1 cellular context compared by ENCODE assay signal in the genomic region with DNA sequence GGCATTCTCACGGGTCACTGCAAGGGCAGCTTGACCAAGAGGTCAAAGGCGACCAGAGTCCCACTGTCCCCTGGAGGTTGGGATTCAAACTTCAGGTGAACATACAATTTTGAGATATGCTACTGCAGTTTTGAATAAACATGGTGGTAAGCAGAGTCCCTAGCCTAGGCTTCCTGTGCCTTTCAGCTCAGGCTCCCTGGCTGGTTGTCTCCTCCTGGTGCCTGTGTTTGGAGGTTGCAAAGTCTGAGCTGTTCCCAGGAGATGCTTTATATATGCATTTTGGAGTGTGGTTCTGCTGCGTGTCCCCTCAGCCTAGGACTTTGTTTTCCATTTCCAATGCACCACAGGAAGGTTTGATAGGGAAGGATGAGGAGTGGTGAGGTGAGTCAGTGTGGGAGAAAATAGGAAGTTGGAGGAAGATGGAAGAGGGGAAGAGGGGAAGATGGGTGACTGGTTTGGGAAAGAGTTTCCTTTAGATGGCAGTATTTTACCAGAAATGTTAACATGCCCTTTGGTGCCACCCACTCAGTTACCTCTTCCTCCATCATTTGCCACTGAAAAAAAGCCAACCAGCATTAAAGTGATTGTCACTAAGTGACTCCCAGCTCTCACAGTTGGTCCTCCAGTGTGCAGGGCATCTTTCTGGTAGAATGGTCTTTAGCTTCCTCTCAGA.
TF ChIP-seq lines count a peak whose summit lies in the region.

No MANE protein-coding gene starts in this region.

TF ChIP-seq in WTC11, 78 proteins besides CTCF, POLR2A, EP300 and RAD21 (continued from another document):
- TF ChIP-seq, protein P1, sequence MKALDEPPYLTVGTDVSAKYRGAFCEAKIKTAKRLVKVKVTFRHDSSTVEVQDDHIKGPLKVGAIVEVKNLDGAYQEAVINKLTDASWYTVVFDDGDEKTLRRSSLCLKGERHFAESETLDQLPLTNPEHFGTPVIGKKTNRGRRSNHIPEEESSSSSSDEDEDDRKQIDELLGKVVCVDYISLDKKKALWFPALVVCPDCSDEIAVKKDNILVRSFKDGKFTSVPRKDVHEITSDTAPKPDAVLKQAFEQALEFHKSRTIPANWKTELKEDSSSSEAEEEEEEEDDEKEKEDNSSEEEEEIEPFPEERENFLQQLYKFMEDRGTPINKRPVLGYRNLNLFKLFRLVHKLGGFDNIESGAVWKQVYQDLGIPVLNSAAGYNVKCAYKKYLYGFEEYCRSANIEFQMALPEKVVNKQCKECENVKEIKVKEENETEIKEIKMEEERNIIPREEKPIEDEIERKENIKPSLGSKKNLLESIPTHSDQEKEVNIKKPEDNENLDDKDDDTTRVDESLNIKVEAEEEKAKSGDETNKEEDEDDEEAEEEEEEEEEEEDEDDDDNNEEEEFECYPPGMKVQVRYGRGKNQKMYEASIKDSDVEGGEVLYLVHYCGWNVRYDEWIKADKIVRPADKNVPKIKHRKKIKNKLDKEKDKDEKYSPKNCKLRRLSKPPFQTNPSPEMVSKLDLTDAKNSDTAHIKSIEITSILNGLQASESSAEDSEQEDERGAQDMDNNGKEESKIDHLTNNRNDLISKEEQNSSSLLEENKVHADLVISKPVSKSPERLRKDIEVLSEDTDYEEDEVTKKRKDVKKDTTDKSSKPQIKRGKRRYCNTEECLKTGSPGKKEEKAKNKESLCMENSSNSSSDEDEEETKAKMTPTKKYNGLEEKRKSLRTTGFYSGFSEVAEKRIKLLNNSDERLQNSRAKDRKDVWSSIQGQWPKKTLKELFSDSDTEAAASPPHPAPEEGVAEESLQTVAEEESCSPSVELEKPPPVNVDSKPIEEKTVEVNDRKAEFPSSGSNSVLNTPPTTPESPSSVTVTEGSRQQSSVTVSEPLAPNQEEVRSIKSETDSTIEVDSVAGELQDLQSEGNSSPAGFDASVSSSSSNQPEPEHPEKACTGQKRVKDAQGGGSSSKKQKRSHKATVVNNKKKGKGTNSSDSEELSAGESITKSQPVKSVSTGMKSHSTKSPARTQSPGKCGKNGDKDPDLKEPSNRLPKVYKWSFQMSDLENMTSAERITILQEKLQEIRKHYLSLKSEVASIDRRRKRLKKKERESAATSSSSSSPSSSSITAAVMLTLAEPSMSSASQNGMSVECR (CRISPR knock-in tag; IDR thresholded peaks at IDR 0.05; ENCODE audit: borderline replicate concordance) = no peak
- TF ChIP-seq, protein P2, sequence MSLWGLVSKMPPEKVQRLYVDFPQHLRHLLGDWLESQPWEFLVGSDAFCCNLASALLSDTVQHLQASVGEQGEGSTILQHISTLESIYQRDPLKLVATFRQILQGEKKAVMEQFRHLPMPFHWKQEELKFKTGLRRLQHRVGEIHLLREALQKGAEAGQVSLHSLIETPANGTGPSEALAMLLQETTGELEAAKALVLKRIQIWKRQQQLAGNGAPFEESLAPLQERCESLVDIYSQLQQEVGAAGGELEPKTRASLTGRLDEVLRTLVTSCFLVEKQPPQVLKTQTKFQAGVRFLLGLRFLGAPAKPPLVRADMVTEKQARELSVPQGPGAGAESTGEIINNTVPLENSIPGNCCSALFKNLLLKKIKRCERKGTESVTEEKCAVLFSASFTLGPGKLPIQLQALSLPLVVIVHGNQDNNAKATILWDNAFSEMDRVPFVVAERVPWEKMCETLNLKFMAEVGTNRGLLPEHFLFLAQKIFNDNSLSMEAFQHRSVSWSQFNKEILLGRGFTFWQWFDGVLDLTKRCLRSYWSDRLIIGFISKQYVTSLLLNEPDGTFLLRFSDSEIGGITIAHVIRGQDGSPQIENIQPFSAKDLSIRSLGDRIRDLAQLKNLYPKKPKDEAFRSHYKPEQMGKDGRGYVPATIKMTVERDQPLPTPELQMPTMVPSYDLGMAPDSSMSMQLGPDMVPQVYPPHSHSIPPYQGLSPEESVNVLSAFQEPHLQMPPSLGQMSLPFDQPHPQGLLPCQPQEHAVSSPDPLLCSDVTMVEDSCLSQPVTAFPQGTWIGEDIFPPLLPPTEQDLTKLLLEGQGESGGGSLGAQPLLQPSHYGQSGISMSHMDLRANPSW (CRISPR knock-in tag; conservative IDR thresholded peaks at IDR 0.05; ENCODE audit: low read depth) = no peak
- no peak for TF ChIP-seq PRRX2 (CRISPR knock-in tag; IDR thresholded peaks at IDR 0.05)
